1 cellular context compared by ENCODE assay signal in the genomic region with DNA sequence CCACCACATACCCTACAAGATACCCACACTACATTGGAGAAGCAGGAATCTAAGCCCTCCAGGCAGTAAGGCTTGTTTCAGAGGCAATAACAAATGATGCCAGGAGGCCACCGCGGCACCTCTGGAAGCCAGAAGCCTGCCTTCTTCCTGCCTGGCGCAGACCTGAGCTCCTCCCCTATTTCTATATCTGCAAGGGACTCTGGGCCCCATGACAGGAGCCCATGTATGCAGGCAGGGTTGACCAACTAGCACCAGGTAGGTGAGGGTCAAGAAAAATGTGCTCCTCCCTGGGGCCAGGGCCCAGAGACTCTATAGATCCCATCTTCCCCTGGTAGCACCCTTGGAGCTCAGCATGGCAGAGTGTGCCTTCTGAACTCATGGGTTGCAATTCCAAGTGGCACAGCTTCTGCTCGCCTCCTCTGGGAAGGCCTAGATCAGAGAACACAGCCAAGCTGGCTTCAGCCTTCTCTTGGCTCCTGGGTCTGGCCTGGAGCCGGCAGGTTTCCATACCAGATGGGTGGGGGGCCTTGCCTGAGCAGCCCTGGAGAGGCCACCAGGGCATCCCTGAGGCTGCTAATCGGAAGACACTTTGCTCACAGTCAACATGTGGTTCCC.
TF ChIP-seq lines count a peak whose summit lies in the region.

No MANE protein-coding gene starts in this region.

TF ChIP-seq in H1, 55 proteins besides CTCF, POLR2A, EP300 and RAD21 (continued from another document):
- TF ChIP-seq, protein P1, sequence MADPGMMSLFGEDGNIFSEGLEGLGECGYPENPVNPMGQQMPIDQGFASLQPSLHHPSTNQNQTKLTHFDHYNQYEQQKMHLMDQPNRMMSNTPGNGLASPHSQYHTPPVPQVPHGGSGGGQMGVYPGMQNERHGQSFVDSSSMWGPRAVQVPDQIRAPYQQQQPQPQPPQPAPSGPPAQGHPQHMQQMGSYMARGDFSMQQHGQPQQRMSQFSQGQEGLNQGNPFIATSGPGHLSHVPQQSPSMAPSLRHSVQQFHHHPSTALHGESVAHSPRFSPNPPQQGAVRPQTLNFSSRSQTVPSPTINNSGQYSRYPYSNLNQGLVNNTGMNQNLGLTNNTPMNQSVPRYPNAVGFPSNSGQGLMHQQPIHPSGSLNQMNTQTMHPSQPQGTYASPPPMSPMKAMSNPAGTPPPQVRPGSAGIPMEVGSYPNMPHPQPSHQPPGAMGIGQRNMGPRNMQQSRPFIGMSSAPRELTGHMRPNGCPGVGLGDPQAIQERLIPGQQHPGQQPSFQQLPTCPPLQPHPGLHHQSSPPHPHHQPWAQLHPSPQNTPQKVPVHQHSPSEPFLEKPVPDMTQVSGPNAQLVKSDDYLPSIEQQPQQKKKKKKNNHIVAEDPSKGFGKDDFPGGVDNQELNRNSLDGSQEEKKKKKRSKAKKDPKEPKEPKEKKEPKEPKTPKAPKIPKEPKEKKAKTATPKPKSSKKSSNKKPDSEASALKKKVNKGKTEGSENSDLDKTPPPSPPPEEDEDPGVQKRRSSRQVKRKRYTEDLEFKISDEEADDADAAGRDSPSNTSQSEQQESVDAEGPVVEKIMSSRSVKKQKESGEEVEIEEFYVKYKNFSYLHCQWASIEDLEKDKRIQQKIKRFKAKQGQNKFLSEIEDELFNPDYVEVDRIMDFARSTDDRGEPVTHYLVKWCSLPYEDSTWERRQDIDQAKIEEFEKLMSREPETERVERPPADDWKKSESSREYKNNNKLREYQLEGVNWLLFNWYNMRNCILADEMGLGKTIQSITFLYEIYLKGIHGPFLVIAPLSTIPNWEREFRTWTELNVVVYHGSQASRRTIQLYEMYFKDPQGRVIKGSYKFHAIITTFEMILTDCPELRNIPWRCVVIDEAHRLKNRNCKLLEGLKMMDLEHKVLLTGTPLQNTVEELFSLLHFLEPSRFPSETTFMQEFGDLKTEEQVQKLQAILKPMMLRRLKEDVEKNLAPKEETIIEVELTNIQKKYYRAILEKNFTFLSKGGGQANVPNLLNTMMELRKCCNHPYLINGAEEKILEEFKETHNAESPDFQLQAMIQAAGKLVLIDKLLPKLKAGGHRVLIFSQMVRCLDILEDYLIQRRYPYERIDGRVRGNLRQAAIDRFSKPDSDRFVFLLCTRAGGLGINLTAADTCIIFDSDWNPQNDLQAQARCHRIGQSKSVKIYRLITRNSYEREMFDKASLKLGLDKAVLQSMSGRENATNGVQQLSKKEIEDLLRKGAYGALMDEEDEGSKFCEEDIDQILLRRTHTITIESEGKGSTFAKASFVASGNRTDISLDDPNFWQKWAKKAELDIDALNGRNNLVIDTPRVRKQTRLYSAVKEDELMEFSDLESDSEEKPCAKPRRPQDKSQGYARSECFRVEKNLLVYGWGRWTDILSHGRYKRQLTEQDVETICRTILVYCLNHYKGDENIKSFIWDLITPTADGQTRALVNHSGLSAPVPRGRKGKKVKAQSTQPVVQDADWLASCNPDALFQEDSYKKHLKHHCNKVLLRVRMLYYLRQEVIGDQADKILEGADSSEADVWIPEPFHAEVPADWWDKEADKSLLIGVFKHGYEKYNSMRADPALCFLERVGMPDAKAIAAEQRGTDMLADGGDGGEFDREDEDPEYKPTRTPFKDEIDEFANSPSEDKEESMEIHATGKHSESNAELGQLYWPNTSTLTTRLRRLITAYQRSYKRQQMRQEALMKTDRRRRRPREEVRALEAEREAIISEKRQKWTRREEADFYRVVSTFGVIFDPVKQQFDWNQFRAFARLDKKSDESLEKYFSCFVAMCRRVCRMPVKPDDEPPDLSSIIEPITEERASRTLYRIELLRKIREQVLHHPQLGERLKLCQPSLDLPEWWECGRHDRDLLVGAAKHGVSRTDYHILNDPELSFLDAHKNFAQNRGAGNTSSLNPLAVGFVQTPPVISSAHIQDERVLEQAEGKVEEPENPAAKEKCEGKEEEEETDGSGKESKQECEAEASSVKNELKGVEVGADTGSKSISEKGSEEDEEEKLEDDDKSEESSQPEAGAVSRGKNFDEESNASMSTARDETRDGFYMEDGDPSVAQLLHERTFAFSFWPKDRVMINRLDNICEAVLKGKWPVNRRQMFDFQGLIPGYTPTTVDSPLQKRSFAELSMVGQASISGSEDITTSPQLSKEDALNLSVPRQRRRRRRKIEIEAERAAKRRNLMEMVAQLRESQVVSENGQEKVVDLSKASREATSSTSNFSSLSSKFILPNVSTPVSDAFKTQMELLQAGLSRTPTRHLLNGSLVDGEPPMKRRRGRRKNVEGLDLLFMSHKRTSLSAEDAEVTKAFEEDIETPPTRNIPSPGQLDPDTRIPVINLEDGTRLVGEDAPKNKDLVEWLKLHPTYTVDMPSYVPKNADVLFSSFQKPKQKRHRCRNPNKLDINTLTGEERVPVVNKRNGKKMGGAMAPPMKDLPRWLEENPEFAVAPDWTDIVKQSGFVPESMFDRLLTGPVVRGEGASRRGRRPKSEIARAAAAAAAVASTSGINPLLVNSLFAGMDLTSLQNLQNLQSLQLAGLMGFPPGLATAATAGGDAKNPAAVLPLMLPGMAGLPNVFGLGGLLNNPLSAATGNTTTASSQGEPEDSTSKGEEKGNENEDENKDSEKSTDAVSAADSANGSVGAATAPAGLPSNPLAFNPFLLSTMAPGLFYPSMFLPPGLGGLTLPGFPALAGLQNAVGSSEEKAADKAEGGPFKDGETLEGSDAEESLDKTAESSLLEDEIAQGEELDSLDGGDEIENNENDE (IDR thresholded peaks at IDR 0.05; ENCODE audit: insufficient replicate concordance, low read length) = no peak
- TF ChIP-seq RNF2 (IDR thresholded peaks at IDR 0.05; ENCODE audit: borderline replicate concordance, low read depth, low read length, missing control alignments, poor library complexity, severe bottlenecking) (no peak), KDM4A (IDR thresholded peaks at IDR 0.05; ENCODE audit: low read depth, low read length, severe bottlenecking) (no peak), YY1 (IDR thresholded peaks at IDR 0.05; ENCODE audit: low read depth, low read length) (no peak), JUN (IDR thresholded peaks at IDR 0.05; ENCODE audit: low read depth, low read length) (no peak), BRCA1 (IDR thresholded peaks at IDR 0.05; ENCODE audit: low read depth, low read length) (no peak), JUND (IDR thresholded peaks at IDR 0.05; ENCODE audit: low read length) (no peak), BCL11A (IDR thresholded peaks at IDR 0.05; ENCODE audit: low read depth in 2 of 2, low read length in 2 of 2) (no peak), PHF8 (conservative IDR thresholded peaks at IDR 0.05; ENCODE audit: low read depth, low read length) (no peak), SUZ12 (IDR thresholded peaks at IDR 0.05; ENCODE audit: low read length) (no peak), SP1 (IDR thresholded peaks at IDR 0.05; ENCODE audit: low read depth, low read length) (no peak), CHD2 (IDR thresholded peaks at IDR 0.05; ENCODE audit: low read length) (no peak), SIX5 (IDR thresholded peaks at IDR 0.05; ENCODE audit: low read depth, low read length) (no peak), RBBP5 (IDR thresholded peaks at IDR 0.05; ENCODE audit: borderline replicate concordance, low read depth, low read length) (no peak), GABPA (IDR thresholded peaks at IDR 0.05; ENCODE audit: borderline replicate concordance, insufficient read depth, low read length) (no peak)
